ENCODE assay signal across 8 cellular contexts in the genomic region with DNA sequence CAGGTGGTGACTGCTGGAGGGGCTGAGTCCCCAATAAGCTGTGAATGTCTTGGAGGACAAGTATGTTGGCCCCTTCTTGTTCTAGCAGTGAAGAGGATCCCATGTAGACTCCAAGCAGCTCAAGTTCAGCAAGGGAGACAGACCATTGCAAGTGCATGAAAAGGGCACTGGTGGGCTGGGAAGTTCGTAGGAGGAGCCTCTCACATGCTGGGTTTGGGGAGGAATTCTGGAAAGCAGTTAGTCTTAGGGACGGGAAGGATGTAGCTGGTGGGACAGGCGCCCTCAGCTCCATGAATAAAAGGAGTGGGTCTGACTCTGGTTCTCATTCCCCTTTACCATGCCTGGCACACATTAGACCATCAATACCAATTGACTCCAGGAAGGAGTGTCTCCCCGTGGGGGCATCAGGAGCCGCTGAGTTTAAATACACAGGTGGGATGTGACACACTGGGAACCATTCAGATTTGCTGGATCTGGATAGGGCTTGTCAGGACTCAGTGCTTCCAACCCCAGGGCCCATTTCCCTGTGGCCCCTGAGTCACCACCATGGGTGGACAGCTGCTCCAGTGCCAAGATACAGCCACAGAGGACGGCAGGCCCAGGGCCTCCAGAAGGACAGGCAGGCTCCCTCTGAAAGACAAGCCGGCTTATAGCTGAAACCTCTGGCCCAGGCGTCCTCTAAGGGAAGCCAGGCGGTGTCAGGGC. TPM values are rescaled to one million over a fixed set of nuclear protein-coding genes. Genes with fewer than 3 reads are reported as not detected.
DNase-seq lines count a peak whose midpoint lies in the region; ATAC-seq and TF ChIP-seq lines count a peak whose summit lies in the region.

No MANE protein-coding gene starts in this region.

- H3K36me3 ChIP-seq in colonic mucosa (no peaks in the 10 kb centered on the region), neuron (ENCODE audit: insufficient read depth, low read length) (peaks cover 2% of the 10 kb centered on the region)

- ATAC-seq in GM19372 (IDR thresholded peaks at IDR 0.05; ENCODE audit: low read depth, unreplicated experiment) (peak; percentile 29), HG03565 (IDR thresholded peaks at IDR 0.05; ENCODE audit: unreplicated experiment) (peak; percentile 12)

- H3K27me3 ChIP-seq in colonic mucosa (no peaks in the 10 kb centered on the region), neuron (ENCODE audit: insufficient read depth, low read length) (no peaks in the 10 kb centered on the region)

- no peak for DNase-seq in colonic mucosa
- DNase-seq in DMS79 treated with DMSO at 0.1 percent for 48 hours (lab: John Stamatoyannopoulos, UW), result no peak
- no peak for DNase-seq in SW 1271 (lab: John Stamatoyannopoulos, UW)
- no peak for DNase-seq in anterior cingulate cortex (lab: John Stamatoyannopoulos, UW)
- DNase-seq in SW480 (ENCODE audit: low spot score), result no peak

- peak overlapping the region; percentile 69 for H3K27ac ChIP-seq in colonic mucosa

- H3K9me3 ChIP-seq in colonic mucosa (no peaks in the 10 kb centered on the region), neuron (ENCODE audit: low read length) (peaks cover 8% of the 10 kb centered on the region)

- peak overlapping the region; percentile 96 for H3K4me3 ChIP-seq in colonic mucosa
- peak overlapping the region; percentile 74 for H3K4me3 ChIP-seq in neuron (ENCODE audit: low read length)

- peak overlapping the region; percentile 87 for H2AFZ ChIP-seq in neuron (ENCODE audit: low read depth, low read length)

- no peaks in the 10 kb centered on the region for H3K4me1 ChIP-seq in colonic mucosa
- H3K4me1 ChIP-seq in neuron (ENCODE audit: insufficient read depth, low read length), result peaks cover 4% of the 10 kb centered on the region

- intact Hi-C loops in colonic mucosa (cut with DNase I), result loop anchor here (2.0 kb wide), 1 partner anchor 135 kb away; no protein-coding TSS in a partner anchor

- TF ChIP-seq CTCF in colonic mucosa (IDR thresholded peaks at IDR 0.05), result no peak

- H3K9ac ChIP-seq in colonic mucosa (ENCODE audit: low read depth in 2 of 2, low read length in 2 of 2), result peak overlapping the region; percentile 35 to 79

RNA-seq across cellular contexts. Expression of gene XYLB, which starts 0.6 kb away (rescaled TPM):
- total RNA-seq in colonic mucosa, result 10 to 100 TPM; 13.4 to 17.4 TPM
